In genomic region chr2:217431577-217432269, GRCh38 we compare ENCODE assay signal across 1 cellular context.
TF ChIP-seq lines count a peak whose summit lies in the region.

No MANE protein-coding gene starts in this region.

TF ChIP-seq in HEK293, 187 proteins besides CTCF, POLR2A, EP300 and RAD21:
- TF ChIP-seq ZNF266 (tag by site-specific recombination; IDR thresholded peaks at IDR 0.05; ENCODE audit: low read depth), result no peak
- TF ChIP-seq EGR2 (tag by site-specific recombination; IDR thresholded peaks at IDR 0.05; ENCODE audit: low read depth), result peak; percentile 20; the same call in 1 of the 2 replicates
- no peak for TF ChIP-seq ZBTB1 (tag by site-specific recombination; IDR thresholded peaks at IDR 0.05)
- 0 out of 2 replicates have a peak, but pooled peaks have one; percentile 21 for TF ChIP-seq ZFHX2 (tag by site-specific recombination; conservative IDR thresholded peaks at IDR 0.05)
- TF ChIP-seq ZSCAN18 (tag by site-specific recombination; IDR thresholded peaks at IDR 0.05), result no peak
- no peak for TF ChIP-seq ZNF777 (tag by site-specific recombination; IDR thresholded peaks at IDR 0.05; ENCODE audit: borderline replicate concordance)
- TF ChIP-seq PRDM1 (tag by site-specific recombination; IDR thresholded peaks at IDR 0.05), result no peak
- TF ChIP-seq ZBTB10 (tag by site-specific recombination; IDR thresholded peaks at IDR 0.05), result no peak
- no peak for TF ChIP-seq ZNF302 (tag by site-specific recombination; IDR thresholded peaks at IDR 0.05; ENCODE audit: low read depth)
- TF ChIP-seq ZSCAN16 (tag by site-specific recombination; IDR thresholded peaks at IDR 0.05), result no peak
